In genomic region chr7:2715341-2716231, GRCh38 we compare ENCODE assay signal across 1 cellular context.
TF ChIP-seq lines count a peak whose summit lies in the region.

No MANE protein-coding gene starts in this region.

TF ChIP-seq in K562, 482 proteins besides CTCF, POLR2A, EP300 and RAD21 (continued from another document):
- TF ChIP-seq CXXC5 (CRISPR knock-in tag; IDR thresholded peaks at IDR 0.05) (peak; percentile 27; the same call in 1 of the 2 replicates), NCOR1 (IDR thresholded peaks at IDR 0.05) (no peak), SLC30A9 (CRISPR knock-in tag; IDR thresholded peaks at IDR 0.05) (no peak), CHD7 (IDR thresholded peaks at IDR 0.05; ENCODE audit: low read depth, low read length) (no peak), ZNF263 (CRISPR knock-in tag; IDR thresholded peaks at IDR 0.05; ENCODE audit: borderline replicate concordance) (no peak), POLR2H (tag; IDR thresholded peaks at IDR 0.05; ENCODE audit: low read depth) (no peak), ZNF174 (CRISPR knock-in tag; IDR thresholded peaks at IDR 0.05) (no peak), DPF2 (IDR thresholded peaks at IDR 0.05) (peak; percentile 54; the same call in 1 of the 2 replicates), ZNF347 (CRISPR knock-in tag; IDR thresholded peaks at IDR 0.05; ENCODE audit: low read depth) (no peak), YY1 (IDR thresholded peaks at IDR 0.05; ENCODE audit: borderline replicate concordance in 1 of 3, control insufficient read depth in 1 of 3, extremely low read depth in 1 of 3, insufficient read depth in 3 of 3, insufficient read length in 1 of 3, insufficient replicate concordance in 2 of 3, low read depth in 1 of 3, low read length in 2 of 3) (peak in 1 of 3 experiments; percentile 11)
